In the genomic region with DNA sequence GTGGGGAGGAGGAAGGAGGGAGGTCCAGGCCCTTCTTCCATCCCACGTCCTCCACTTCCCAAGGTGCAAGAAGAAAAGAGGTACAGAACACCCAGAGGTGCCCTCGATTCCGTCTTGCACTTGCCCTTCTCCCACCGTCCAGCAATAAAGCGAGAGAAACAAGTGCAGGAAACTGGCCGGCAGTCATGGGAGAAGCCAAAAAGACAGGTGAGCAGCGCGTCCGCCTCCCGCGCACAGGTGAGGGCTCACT, we compare ENCODE assay signal across 2 cellular contexts.
TF ChIP-seq lines count a peak whose summit lies in the region.

No MANE protein-coding gene starts in this region.

TF ChIP-seq in HEK293, 187 proteins besides CTCF, POLR2A, EP300 and RAD21 (continued from another document and continues in another):
- TF ChIP-seq, protein P1, sequence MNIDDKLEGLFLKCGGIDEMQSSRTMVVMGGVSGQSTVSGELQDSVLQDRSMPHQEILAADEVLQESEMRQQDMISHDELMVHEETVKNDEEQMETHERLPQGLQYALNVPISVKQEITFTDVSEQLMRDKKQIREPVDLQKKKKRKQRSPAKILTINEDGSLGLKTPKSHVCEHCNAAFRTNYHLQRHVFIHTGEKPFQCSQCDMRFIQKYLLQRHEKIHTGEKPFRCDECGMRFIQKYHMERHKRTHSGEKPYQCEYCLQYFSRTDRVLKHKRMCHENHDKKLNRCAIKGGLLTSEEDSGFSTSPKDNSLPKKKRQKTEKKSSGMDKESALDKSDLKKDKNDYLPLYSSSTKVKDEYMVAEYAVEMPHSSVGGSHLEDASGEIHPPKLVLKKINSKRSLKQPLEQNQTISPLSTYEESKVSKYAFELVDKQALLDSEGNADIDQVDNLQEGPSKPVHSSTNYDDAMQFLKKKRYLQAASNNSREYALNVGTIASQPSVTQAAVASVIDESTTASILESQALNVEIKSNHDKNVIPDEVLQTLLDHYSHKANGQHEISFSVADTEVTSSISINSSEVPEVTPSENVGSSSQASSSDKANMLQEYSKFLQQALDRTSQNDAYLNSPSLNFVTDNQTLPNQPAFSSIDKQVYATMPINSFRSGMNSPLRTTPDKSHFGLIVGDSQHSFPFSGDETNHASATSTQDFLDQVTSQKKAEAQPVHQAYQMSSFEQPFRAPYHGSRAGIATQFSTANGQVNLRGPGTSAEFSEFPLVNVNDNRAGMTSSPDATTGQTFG (tag by site-specific recombination; IDR thresholded peaks at IDR 0.05; ENCODE audit: borderline replicate concordance) = no peak
- TF ChIP-seq ZNF76 (tag by site-specific recombination; IDR thresholded peaks at IDR 0.05; ENCODE audit: borderline replicate concordance, low read depth) (peak; percentile 44; the same call in 1 of the 2 replicates), GFI1B (tag by site-specific recombination; IDR thresholded peaks at IDR 0.05) (no peak), ZNF830 (tag by site-specific recombination; IDR thresholded peaks at IDR 0.05; ENCODE audit: low read depth) (no peak), ZNF146 (tag by site-specific recombination; IDR thresholded peaks at IDR 0.05) (no peak), ZNF2 (tag by site-specific recombination; IDR thresholded peaks at IDR 0.05) (peak; percentile 21; the same call in 1 of the 2 replicates), ZNF366 (tag by site-specific recombination; conservative IDR thresholded peaks at IDR 0.05) (peak; percentile 51; the same call in 1 of the 2 replicates), ZNF121 (tag by site-specific recombination; IDR thresholded peaks at IDR 0.05) (no peak), KLF8 (tag by site-specific recombination; IDR thresholded peaks at IDR 0.05) (peak; percentile 23; the same call in 1 of the 2 replicates), ZNF138 (tag by site-specific recombination; IDR thresholded peaks at IDR 0.05; ENCODE audit: borderline replicate concordance) (no peak), GLIS2 (tag by site-specific recombination; IDR thresholded peaks at IDR 0.05) (0 out of 2 replicates have a peak, but pooled peaks have one; percentile 5), ZBTB17 (tag by site-specific recombination; IDR thresholded peaks at IDR 0.05) (no peak)
- TF ChIP-seq, protein P2, sequence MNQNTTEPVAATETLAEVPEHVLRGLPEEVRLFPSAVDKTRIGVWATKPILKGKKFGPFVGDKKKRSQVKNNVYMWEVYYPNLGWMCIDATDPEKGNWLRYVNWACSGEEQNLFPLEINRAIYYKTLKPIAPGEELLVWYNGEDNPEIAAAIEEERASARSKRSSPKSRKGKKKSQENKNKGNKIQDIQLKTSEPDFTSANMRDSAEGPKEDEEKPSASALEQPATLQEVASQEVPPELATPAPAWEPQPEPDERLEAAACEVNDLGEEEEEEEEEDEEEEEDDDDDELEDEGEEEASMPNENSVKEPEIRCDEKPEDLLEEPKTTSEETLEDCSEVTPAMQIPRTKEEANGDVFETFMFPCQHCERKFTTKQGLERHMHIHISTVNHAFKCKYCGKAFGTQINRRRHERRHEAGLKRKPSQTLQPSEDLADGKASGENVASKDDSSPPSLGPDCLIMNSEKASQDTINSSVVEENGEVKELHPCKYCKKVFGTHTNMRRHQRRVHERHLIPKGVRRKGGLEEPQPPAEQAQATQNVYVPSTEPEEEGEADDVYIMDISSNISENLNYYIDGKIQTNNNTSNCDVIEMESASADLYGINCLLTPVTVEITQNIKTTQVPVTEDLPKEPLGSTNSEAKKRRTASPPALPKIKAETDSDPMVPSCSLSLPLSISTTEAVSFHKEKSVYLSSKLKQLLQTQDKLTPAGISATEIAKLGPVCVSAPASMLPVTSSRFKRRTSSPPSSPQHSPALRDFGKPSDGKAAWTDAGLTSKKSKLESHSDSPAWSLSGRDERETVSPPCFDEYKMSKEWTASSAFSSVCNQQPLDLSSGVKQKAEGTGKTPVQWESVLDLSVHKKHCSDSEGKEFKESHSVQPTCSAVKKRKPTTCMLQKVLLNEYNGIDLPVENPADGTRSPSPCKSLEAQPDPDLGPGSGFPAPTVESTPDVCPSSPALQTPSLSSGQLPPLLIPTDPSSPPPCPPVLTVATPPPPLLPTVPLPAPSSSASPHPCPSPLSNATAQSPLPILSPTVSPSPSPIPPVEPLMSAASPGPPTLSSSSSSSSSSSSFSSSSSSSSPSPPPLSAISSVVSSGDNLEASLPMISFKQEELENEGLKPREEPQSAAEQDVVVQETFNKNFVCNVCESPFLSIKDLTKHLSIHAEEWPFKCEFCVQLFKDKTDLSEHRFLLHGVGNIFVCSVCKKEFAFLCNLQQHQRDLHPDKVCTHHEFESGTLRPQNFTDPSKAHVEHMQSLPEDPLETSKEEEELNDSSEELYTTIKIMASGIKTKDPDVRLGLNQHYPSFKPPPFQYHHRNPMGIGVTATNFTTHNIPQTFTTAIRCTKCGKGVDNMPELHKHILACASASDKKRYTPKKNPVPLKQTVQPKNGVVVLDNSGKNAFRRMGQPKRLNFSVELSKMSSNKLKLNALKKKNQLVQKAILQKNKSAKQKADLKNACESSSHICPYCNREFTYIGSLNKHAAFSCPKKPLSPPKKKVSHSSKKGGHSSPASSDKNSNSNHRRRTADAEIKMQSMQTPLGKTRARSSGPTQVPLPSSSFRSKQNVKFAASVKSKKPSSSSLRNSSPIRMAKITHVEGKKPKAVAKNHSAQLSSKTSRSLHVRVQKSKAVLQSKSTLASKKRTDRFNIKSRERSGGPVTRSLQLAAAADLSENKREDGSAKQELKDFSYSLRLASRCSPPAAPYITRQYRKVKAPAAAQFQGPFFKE (tag by site-specific recombination; IDR thresholded peaks at IDR 0.05; ENCODE audit: borderline replicate concordance) = no peak
- TF ChIP-seq, protein P3, sequence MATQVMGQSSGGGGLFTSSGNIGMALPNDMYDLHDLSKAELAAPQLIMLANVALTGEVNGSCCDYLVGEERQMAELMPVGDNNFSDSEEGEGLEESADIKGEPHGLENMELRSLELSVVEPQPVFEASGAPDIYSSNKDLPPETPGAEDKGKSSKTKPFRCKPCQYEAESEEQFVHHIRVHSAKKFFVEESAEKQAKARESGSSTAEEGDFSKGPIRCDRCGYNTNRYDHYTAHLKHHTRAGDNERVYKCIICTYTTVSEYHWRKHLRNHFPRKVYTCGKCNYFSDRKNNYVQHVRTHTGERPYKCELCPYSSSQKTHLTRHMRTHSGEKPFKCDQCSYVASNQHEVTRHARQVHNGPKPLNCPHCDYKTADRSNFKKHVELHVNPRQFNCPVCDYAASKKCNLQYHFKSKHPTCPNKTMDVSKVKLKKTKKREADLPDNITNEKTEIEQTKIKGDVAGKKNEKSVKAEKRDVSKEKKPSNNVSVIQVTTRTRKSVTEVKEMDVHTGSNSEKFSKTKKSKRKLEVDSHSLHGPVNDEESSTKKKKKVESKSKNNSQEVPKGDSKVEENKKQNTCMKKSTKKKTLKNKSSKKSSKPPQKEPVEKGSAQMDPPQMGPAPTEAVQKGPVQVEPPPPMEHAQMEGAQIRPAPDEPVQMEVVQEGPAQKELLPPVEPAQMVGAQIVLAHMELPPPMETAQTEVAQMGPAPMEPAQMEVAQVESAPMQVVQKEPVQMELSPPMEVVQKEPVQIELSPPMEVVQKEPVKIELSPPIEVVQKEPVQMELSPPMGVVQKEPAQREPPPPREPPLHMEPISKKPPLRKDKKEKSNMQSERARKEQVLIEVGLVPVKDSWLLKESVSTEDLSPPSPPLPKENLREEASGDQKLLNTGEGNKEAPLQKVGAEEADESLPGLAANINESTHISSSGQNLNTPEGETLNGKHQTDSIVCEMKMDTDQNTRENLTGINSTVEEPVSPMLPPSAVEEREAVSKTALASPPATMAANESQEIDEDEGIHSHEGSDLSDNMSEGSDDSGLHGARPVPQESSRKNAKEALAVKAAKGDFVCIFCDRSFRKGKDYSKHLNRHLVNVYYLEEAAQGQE (tag by site-specific recombination; IDR thresholded peaks at IDR 0.05) = no peak

TF ChIP-seq in HepG2, 621 proteins besides CTCF, POLR2A, EP300 and RAD21 (continued from another document and continues in another):
- TF ChIP-seq, protein P4, sequence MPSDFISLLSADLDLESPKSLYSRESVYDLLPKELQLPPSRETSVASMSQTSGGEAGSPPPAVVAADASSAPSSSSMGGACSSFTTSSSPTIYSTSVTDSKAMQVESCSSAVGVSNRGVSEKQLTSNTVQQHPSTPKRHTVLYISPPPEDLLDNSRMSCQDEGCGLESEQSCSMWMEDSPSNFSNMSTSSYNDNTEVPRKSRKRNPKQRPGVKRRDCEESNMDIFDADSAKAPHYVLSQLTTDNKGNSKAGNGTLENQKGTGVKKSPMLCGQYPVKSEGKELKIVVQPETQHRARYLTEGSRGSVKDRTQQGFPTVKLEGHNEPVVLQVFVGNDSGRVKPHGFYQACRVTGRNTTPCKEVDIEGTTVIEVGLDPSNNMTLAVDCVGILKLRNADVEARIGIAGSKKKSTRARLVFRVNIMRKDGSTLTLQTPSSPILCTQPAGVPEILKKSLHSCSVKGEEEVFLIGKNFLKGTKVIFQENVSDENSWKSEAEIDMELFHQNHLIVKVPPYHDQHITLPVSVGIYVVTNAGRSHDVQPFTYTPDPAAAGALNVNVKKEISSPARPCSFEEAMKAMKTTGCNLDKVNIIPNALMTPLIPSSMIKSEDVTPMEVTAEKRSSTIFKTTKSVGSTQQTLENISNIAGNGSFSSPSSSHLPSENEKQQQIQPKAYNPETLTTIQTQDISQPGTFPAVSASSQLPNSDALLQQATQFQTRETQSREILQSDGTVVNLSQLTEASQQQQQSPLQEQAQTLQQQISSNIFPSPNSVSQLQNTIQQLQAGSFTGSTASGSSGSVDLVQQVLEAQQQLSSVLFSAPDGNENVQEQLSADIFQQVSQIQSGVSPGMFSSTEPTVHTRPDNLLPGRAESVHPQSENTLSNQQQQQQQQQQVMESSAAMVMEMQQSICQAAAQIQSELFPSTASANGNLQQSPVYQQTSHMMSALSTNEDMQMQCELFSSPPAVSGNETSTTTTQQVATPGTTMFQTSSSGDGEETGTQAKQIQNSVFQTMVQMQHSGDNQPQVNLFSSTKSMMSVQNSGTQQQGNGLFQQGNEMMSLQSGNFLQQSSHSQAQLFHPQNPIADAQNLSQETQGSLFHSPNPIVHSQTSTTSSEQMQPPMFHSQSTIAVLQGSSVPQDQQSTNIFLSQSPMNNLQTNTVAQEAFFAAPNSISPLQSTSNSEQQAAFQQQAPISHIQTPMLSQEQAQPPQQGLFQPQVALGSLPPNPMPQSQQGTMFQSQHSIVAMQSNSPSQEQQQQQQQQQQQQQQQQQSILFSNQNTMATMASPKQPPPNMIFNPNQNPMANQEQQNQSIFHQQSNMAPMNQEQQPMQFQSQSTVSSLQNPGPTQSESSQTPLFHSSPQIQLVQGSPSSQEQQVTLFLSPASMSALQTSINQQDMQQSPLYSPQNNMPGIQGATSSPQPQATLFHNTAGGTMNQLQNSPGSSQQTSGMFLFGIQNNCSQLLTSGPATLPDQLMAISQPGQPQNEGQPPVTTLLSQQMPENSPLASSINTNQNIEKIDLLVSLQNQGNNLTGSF (CRISPR knock-in tag; IDR thresholded peaks at IDR 0.05) = no peak
- TF ChIP-seq REXO4 (CRISPR knock-in tag; IDR thresholded peaks at IDR 0.05; ENCODE audit: borderline replicate concordance) (no peak), LCORL (IDR thresholded peaks at IDR 0.05) (no peak), LCORL (CRISPR knock-in tag; IDR thresholded peaks at IDR 0.05) (peak; percentile 71), FOXC1 (CRISPR knock-in tag; IDR thresholded peaks at IDR 0.05; ENCODE audit: borderline replicate concordance) (no peak; the same call in 1 of the 2 replicates), TRIM24 (CRISPR knock-in tag; IDR thresholded peaks at IDR 0.05) (no peak), ZNF674 (CRISPR knock-in tag; IDR thresholded peaks at IDR 0.05; ENCODE audit: low read depth) (no peak), MTA1 (CRISPR knock-in tag; IDR thresholded peaks at IDR 0.05; ENCODE audit: borderline replicate concordance) (no peak), SMARCC2 (IDR thresholded peaks at IDR 0.05) (no peak), JDP2 (CRISPR knock-in tag; IDR thresholded peaks at IDR 0.05; ENCODE audit: borderline replicate concordance) (no peak), PHB2 (IDR thresholded peaks at IDR 0.05; ENCODE audit: partially characterized antibody) (no peak), ZNF446 (CRISPR knock-in tag; IDR thresholded peaks at IDR 0.05) (no peak), STAT5B (CRISPR knock-in tag; IDR thresholded peaks at IDR 0.05) (no peak), ZNF567 (CRISPR knock-in tag; IDR thresholded peaks at IDR 0.05; ENCODE audit: borderline replicate concordance) (no peak; the same call in 1 of the 2 replicates), HNF4A (CRISPR knock-in tag; IDR thresholded peaks at IDR 0.05) (no peak), ZNF432 (CRISPR knock-in tag; IDR thresholded peaks at IDR 0.05; ENCODE audit: borderline replicate concordance) (no peak), NFIC (IDR thresholded peaks at IDR 0.05; ENCODE audit: low read length) (no peak), CAMTA2 (CRISPR knock-in tag; IDR thresholded peaks at IDR 0.05; ENCODE audit: borderline replicate concordance) (no peak), ZNF20 (CRISPR knock-in tag; IDR thresholded peaks at IDR 0.05) (no peak), GABPB1 (CRISPR knock-in tag; IDR thresholded peaks at IDR 0.05) (no peak)
- TF ChIP-seq, protein P5, sequence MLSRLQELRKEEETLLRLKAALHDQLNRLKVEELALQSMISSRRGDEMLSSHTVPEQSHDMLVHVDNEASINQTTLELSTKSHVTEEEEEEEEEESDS (CRISPR knock-in tag; IDR thresholded peaks at IDR 0.05; ENCODE audit: borderline replicate concordance) = no peak
- TF ChIP-seq, protein P6, sequence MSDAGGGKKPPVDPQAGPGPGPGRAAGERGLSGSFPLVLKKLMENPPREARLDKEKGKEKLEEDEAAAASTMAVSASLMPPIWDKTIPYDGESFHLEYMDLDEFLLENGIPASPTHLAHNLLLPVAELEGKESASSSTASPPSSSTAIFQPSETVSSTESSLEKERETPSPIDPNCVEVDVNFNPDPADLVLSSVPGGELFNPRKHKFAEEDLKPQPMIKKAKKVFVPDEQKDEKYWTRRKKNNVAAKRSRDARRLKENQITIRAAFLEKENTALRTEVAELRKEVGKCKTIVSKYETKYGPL (CRISPR knock-in tag; IDR thresholded peaks at IDR 0.05) = no peak
- TF ChIP-seq, protein P7, sequence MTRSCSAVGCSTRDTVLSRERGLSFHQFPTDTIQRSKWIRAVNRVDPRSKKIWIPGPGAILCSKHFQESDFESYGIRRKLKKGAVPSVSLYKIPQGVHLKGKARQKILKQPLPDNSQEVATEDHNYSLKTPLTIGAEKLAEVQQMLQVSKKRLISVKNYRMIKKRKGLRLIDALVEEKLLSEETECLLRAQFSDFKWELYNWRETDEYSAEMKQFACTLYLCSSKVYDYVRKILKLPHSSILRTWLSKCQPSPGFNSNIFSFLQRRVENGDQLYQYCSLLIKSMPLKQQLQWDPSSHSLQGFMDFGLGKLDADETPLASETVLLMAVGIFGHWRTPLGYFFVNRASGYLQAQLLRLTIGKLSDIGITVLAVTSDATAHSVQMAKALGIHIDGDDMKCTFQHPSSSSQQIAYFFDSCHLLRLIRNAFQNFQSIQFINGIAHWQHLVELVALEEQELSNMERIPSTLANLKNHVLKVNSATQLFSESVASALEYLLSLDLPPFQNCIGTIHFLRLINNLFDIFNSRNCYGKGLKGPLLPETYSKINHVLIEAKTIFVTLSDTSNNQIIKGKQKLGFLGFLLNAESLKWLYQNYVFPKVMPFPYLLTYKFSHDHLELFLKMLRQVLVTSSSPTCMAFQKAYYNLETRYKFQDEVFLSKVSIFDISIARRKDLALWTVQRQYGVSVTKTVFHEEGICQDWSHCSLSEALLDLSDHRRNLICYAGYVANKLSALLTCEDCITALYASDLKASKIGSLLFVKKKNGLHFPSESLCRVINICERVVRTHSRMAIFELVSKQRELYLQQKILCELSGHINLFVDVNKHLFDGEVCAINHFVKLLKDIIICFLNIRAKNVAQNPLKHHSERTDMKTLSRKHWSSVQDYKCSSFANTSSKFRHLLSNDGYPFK (CRISPR knock-in tag; IDR thresholded peaks at IDR 0.05; ENCODE audit: borderline replicate concordance) = no peak
